8 cellular contexts compared by ENCODE assay signal in genomic region chr7:142009142-142009541, GRCh38. TPM values are rescaled to one million over a fixed set of nuclear protein-coding genes. Genes with fewer than 3 reads are reported as not detected.
"Had no signal": no experiment of that assay in that cellular context is flagged by ENCODE, and none has a peak within 500 bp of the region (broad histone marks: within the 10 kb centered on the region; RNA-seq: fewer than 3 reads in every experiment).

No MANE protein-coding gene starts in this region.

- DNase-seq: H9, HCEC 1CT, KBM-7 had no signal

- ATAC-seq: GM23338, HepG2 had no signal

- H3K27ac ChIP-seq: HL-60 had no signal

- H3K4me3 ChIP-seq: GM23338 had no signal

RNA-seq across cellular contexts. Expression of gene TAS2R38, which starts 35.6 kb away (rescaled TPM):
- total RNA-seq: H1, H9, HepG2, HT1080 had no signal
